13 cellular contexts compared by ENCODE assay signal in genomic region chr17:69448431-69449102, GRCh38. TPM values are rescaled to one million over a fixed set of nuclear protein-coding genes. Genes with fewer than 3 reads are reported as not detected.
DNase-seq lines count a peak whose midpoint lies in the region; ATAC-seq, FAIRE-seq and TF ChIP-seq lines count a peak whose summit lies in the region.
"Had no signal": no experiment of that assay in that cellular context is flagged by ENCODE, and none has a peak within 500 bp of the region (broad histone marks: within the 10 kb centered on the region; RNA-seq: fewer than 3 reads in every experiment).

No MANE protein-coding gene starts in this region.

- POLR2A ChIA-PET in H1 (lab: Charles Lee; ENCODE audit: partially characterized antibody): interaction anchor here (0.6 to 2.0 kb wide), 6 partner anchors 13 to 76 kb away, joined by 3 to 7 read pairs (median 3); no protein-coding TSS in a partner anchor

- H2AK5ac ChIP-seq in H1 (ENCODE audit: low read depth, low read length): peak overlapping the region; percentile 69; the same call in 1 of the 2 replicates

- H3K4me3 ChIP-seq in H1 (ENCODE audit: extremely low read depth in 1 of 4, insufficient read depth in 2 of 4, low read depth in 3 of 4, low read length in 4 of 4): peak overlapping the region in 2 of 4 experiments; percentile 12 to 43; a peak in 4 of 8 replicates
- no peak overlapping the region for H3K4me3 ChIP-seq in left lung

- no peaks in the 10 kb centered on the region; the same call in 1 of the 2 replicates for H3K23me2 ChIP-seq in H1 (ENCODE audit: low read depth, low read length)

- DNase-seq in NCI-H2227 treated with DMSO at 0.1 percent for 48 hours (lab: John Stamatoyannopoulos, UW): peak; percentile 47
- peak; percentile 76 to 83 for DNase-seq in H1 (ENCODE audit: low read depth in 1 of 2, low spot score in 2 of 2)
- DNase-seq in left lung: no peak
- DNase-seq in stimulated activated effector memory CD8-positive, alpha-beta T cell treated with anti-CD3 and anti-CD28 coated beads, Interleukin-12 subunit alpha, Interleukin-12 subunit beta, amount 100 ng/mL, for 72 hours (ENCODE audit: low spot score in 2 of 2): no peak
- no peak for DNase-seq in activated naive CD4-positive, alpha-beta T cell treated with anti-CD3 and anti-CD28 coated beads for 36 hours
- DNase-seq in LoVo (ENCODE audit: low spot score): no peak
- no peak for DNase-seq in RPMI8226
- DNase-seq: activated effector memory CD4-positive, alpha-beta T cell treated with anti-CD3 and anti-CD28 coated beads, Interleukin-2, amount 50 U/mL, for 16 hours; NCI-H187 treated with DMSO at 0.1 percent for 48 hours; stimulated activated CD4-positive, alpha-beta T cell treated with anti-CD3 and anti-CD28 coated beads, Interleukin-1b, Interleukin-23, amount 100 ng/mL, for 48 hours; T-helper 17 cell had no signal

- H3K9me3 Mint-ChIP-seq in stimulated activated effector memory CD8-positive, alpha-beta T cell treated with anti-CD3 and anti-CD28 coated beads, Interleukin-12 subunit alpha, Interleukin-12 subunit beta, amount 100 ng/mL, for 72 hours: no peaks in the 10 kb centered on the region
- no peaks in the 10 kb centered on the region for H3K9me3 Mint-ChIP-seq in activated naive CD4-positive, alpha-beta T cell treated with anti-CD3 and anti-CD28 coated beads for 36 hours

- peak overlapping the region; percentile 37 for H4K5ac ChIP-seq in H1 (ENCODE audit: insufficient read length, low read depth, low read length)

- H3K4ac ChIP-seq in H1 (replicated peaks; ENCODE audit: insufficient read length, low read depth, low read length): peak overlapping the region; percentile 63

- H2AFZ ChIP-seq in H1 (ENCODE audit: low read length): no peak overlapping the region; the same call in 1 of the 2 replicates

- H3K9me3 ChIP-seq in H1 (ENCODE audit: insufficient read depth in 2 of 2, low read depth in 1 of 2, low read length in 1 of 2): no peaks in the 10 kb centered on the region
- H3K9me3 ChIP-seq in left lung: no peaks in the 10 kb centered on the region

- H3K56ac ChIP-seq in H1 (replicated peaks; ENCODE audit: insufficient read length, low read depth, low read length): no peak overlapping the region

- peak overlapping the region; percentile 0 for H3K27ac Mint-ChIP-seq in stimulated activated effector memory CD8-positive, alpha-beta T cell treated with anti-CD3 and anti-CD28 coated beads, Interleukin-12 subunit alpha, Interleukin-12 subunit beta, amount 100 ng/mL, for 72 hours
- no peak overlapping the region for H3K27ac Mint-ChIP-seq in activated naive CD4-positive, alpha-beta T cell treated with anti-CD3 and anti-CD28 coated beads for 36 hours
- H3K27ac Mint-ChIP-seq: T-helper 17 cell had no signal

- H3K23ac ChIP-seq in H1 (ENCODE audit: insufficient read length): no peak overlapping the region

- H2BK15ac ChIP-seq in H1 (ENCODE audit: low read length): no peak overlapping the region

- H3K27me3 ChIP-seq in H1 (replicated peaks in 1 of 4; ENCODE audit: control insufficient read depth in 3 of 4, extremely low read depth in 1 of 4, insufficient read depth in 3 of 4, low read length in 3 of 4) (no peaks in the 10 kb centered on the region), left lung (no peaks in the 10 kb centered on the region)

- H3K14ac ChIP-seq in H1 (ENCODE audit: insufficient read length): no peak overlapping the region

- FAIRE-seq in H1 (lab: Jason Lieb, UNC): peak; percentile 84
- FAIRE-seq: G401.6 had no signal

- no peak for TF ChIP-seq CTCF in H1 (IDR thresholded peaks at IDR 0.05; ENCODE audit: control extremely low read depth in 1 of 3, insufficient read depth in 1 of 3, low read depth in 1 of 3, low read length in 3 of 3)
- no peak for TF ChIP-seq CTCF in left lung (IDR thresholded peaks at IDR 0.05)

- peak overlapping the region; percentile 94 for H2BK120ac ChIP-seq in H1 (replicated peaks; ENCODE audit: low read depth, low read length)

- no peak overlapping the region for H3K4me3 Mint-ChIP-seq in stimulated activated effector memory CD8-positive, alpha-beta T cell treated with anti-CD3 and anti-CD28 coated beads, Interleukin-12 subunit alpha, Interleukin-12 subunit beta, amount 100 ng/mL, for 72 hours
- no peak overlapping the region for H3K4me3 Mint-ChIP-seq in activated naive CD4-positive, alpha-beta T cell treated with anti-CD3 and anti-CD28 coated beads for 36 hours
- H3K4me3 Mint-ChIP-seq: T-helper 17 cell had no signal

- CTCF ChIA-PET in H1 (lab: Charles Lee; ENCODE audit: partially characterized antibody): no interaction called here
- CTCF ChIA-PET in activated naive CD4-positive, alpha-beta T cell treated with anti-CD3 and anti-CD28 coated beads for 36 hours (lab: Charles Lee): no interaction called here

- peaks cover 13 to 28% (median 25%) of the 10 kb centered on the region in 4 experiments for H3K4me1 ChIP-seq in H1 (replicated peaks in 1 of 4; ENCODE audit: control insufficient read depth in 3 of 4, insufficient read depth in 4 of 4, low read length in 3 of 4)
- H3K4me1 ChIP-seq in left lung: no peaks in the 10 kb centered on the region

- ATAC-seq in left lung (peak; percentile 19), HG03521 (IDR thresholded peaks at IDR 0.05; ENCODE audit: unreplicated experiment) (no peak)
- no peak for ATAC-seq in stimulated activated effector memory CD8-positive, alpha-beta T cell treated with anti-CD3 and anti-CD28 coated beads, Interleukin-12 subunit alpha, Interleukin-12 subunit beta, amount 100 ng/mL, for 72 hours
- ATAC-seq: T-helper 17 cell had no signal

- no peak overlapping the region for H2BK20ac ChIP-seq in H1 (ENCODE audit: low read length)

- WGBS in H1 (ENCODE audit: extremely low coverage in 1 of 2, insufficient coverage in 1 of 2, insufficient read length in 1 of 2, insufficient replicate concordance in 2 of 2, low coverage in 1 of 2, low lambda C conversion rate in 2 of 2, missing lambda C conversion rate in 1 of 2), 2 experiments: 6% methylated on average over 16 of the region's 16 CpGs; no CpG with 5 or more reads in 1 of the 2 experiments

- H4K20me1 ChIP-seq in H1 (replicated peaks in 1 of 2; ENCODE audit: control insufficient read depth in 1 of 2, insufficient read depth in 2 of 2, low read length in 2 of 2): peaks cover 0 to 2% of the 10 kb centered on the region in 2 experiments

- peak overlapping the region; percentile 56; the same call in 1 of the 2 replicates for H3K18ac ChIP-seq in H1 (ENCODE audit: extremely low read depth, low read length)

- H3K4me2 ChIP-seq in H1 (ENCODE audit: insufficient read depth in 1 of 2, low read depth in 2 of 2, low read length in 2 of 2): peak overlapping the region; percentile 62 to 63

- no peaks in the 10 kb centered on the region for H3K27me3 Mint-ChIP-seq in activated naive CD4-positive, alpha-beta T cell treated with anti-CD3 and anti-CD28 coated beads for 36 hours (ENCODE audit: low read depth)
- H3K27me3 Mint-ChIP-seq: T-helper 17 cell had no signal

- H3K36me3 Mint-ChIP-seq in stimulated activated effector memory CD8-positive, alpha-beta T cell treated with anti-CD3 and anti-CD28 coated beads, Interleukin-12 subunit alpha, Interleukin-12 subunit beta, amount 100 ng/mL, for 72 hours: no peaks in the 10 kb centered on the region
- peaks cover 7% of the 10 kb centered on the region for H3K36me3 Mint-ChIP-seq in activated naive CD4-positive, alpha-beta T cell treated with anti-CD3 and anti-CD28 coated beads for 36 hours (ENCODE audit: low read depth)

- peak in 1 of 2 experiments; percentile 24; a peak in 1 of 4 replicates for TF ChIP-seq RAD21 in H1 (IDR thresholded peaks at IDR 0.05 in 1 of 2, conservative IDR thresholded peaks at IDR 0.05 in 1 of 2; ENCODE audit: low read depth in 2 of 2, low read length in 2 of 2)

- H3K9ac ChIP-seq in H1 (replicated peaks in 1 of 4; ENCODE audit: extremely low read depth in 1 of 4, low read depth in 3 of 4, low read length in 3 of 4): peak overlapping the region in 1 of 4 experiments; percentile 6; a peak in 3 of 7 replicates

- H4K91ac ChIP-seq in H1 (replicated peaks; ENCODE audit: insufficient read length, low read length): peak overlapping the region; percentile 92

- H4K8ac ChIP-seq in H1 (ENCODE audit: extremely low read depth, insufficient read depth, low read length): no peak overlapping the region

- H3K36me3 ChIP-seq in H1 (ENCODE audit: control insufficient read depth in 2 of 4, insufficient read depth in 4 of 4, low read length in 3 of 4) (no peaks in the 10 kb centered on the region), left lung (no peaks in the 10 kb centered on the region)

- peaks cover under 1 to 28% of the 10 kb centered on the region in 2 experiments; a peak in 2 of 4 replicates for H3K79me2 ChIP-seq in H1 (ENCODE audit: control insufficient read depth in 1 of 2, insufficient read depth in 2 of 2, low read length in 2 of 2)

- peak in 1 of 2 experiments; percentile 68; a peak in 2 of 3 replicates for TF ChIP-seq EP300 in H1 (IDR thresholded peaks at IDR 0.05; ENCODE audit: borderline replicate concordance in 1 of 2, low read depth in 2 of 2, low read length in 2 of 2)

- intact Hi-C loops in left lung (cut with DNase I): no loop called here
- intact Hi-C loops in activated naive CD4-positive, alpha-beta T cell treated with anti-CD3 and anti-CD28 coated beads for 36 hours (cut with micrococcal nuclease): loop anchor here (5.0 kb wide), 1 partner anchor 54 kb away; no protein-coding TSS in a partner anchor

- H3K4me1 Mint-ChIP-seq in stimulated activated effector memory CD8-positive, alpha-beta T cell treated with anti-CD3 and anti-CD28 coated beads, Interleukin-12 subunit alpha, Interleukin-12 subunit beta, amount 100 ng/mL, for 72 hours: peaks cover 31% of the 10 kb centered on the region
- peaks cover 29% of the 10 kb centered on the region for H3K4me1 Mint-ChIP-seq in activated naive CD4-positive, alpha-beta T cell treated with anti-CD3 and anti-CD28 coated beads for 36 hours (ENCODE audit: low read depth)

- H3K27ac ChIP-seq in H1 (ENCODE audit: low read depth, low read length) (peak overlapping the region; percentile 86), left lung (no peak overlapping the region)

- H2BK12ac ChIP-seq in H1 (ENCODE audit: low read depth, low read length): peak overlapping the region; percentile 45; the same call in 1 of the 2 replicates

- peak overlapping the region; percentile 95 for H2BK5ac ChIP-seq in H1 (ENCODE audit: low read depth, low read length)

- peak in 1 of 2 experiments; percentile 52; a peak in 2 of 3 replicates for TF ChIP-seq POLR2A in H1 (IDR thresholded peaks at IDR 0.05; ENCODE audit: control extremely low read depth in 1 of 2, low read depth in 2 of 2, low read length in 2 of 2)

- peaks cover 7% of the 10 kb centered on the region; the same call in 1 of the 2 replicates for H3K79me1 ChIP-seq in H1 (ENCODE audit: low read depth, low read length)

RNA-seq across cellular contexts. Expression of gene MAP2K6, which starts 34.1 kb away (rescaled TPM):
- total RNA-seq in H1 (2021; fragmentation: NEBNext Ultra II Directional; extraction: Animal tissue kit (Norgen Biotek cat#: 25700)): 42.2 and 44.1 TPM in 2 replicates
- polyA plus RNA-seq in H1 (2011; rRNA removed): 6.7 and 11.0 TPM in 2 replicates
- polyA plus RNA-seq in H1 (2011; cell fraction: cytosol; rRNA removed): 14.2 TPM
- polyA plus RNA-seq in H1 (2011; cell fraction: nucleus; rRNA removed): 10.1 TPM
- polyA plus RNA-seq in H1 (2012, experiment 1 of 2): 18.1 to 22.4 TPM (median 20.9 TPM) in 4 replicates
- polyA plus RNA-seq in H1 (2012, experiment 2 of 2): 1.7 TPM
- 17.1 TPM for polyA plus RNA-seq in H1 (2013, experiment 1 of 2)
- polyA plus RNA-seq in H1 (2013, experiment 2 of 2): 15.5 TPM
- 54.7 and 71.0 TPM in 2 replicates for polyA minus RNA-seq in H1 (2011; rRNA and poly(A)+ RNA removed)
- polyA minus RNA-seq in H1 (2011; cell fraction: cytosol; rRNA and poly(A)+ RNA removed): 16.1 TPM
- 31.7 TPM for polyA minus RNA-seq in H1 (2011; cell fraction: nucleus; rRNA and poly(A)+ RNA removed)
- total RNA-seq in left lung: 10 to 100 TPM in 1 of 2 donors, 1 to 10 TPM in 1; 7.2 to 10.9 TPM
- total RNA-seq in activated naive CD4-positive, alpha-beta T cell treated with anti-CD3 and anti-CD28 coated beads for 36 hours: 1 to 10 TPM; 2.4 to 2.7 TPM

Comparison
In these comparisons a context has a peak if more than half of its experiments do, and no peak if none do; other contexts are left out.
1. DNase-seq: peak in NCI-H2227 treated with DMSO at 0.1 percent for 48 hours (single experiment) and H1 (2 of 2); none in left lung (0 of 2), stimulated activated effector memory CD8-positive, alpha-beta T cell treated with anti-CD3 and anti-CD28 coated beads, Interleukin-12 subunit alpha, Interleukin-12 subunit beta, amount 100 ng/mL, for 72 hours (0 of 2), activated naive CD4-positive, alpha-beta T cell treated with anti-CD3 and anti-CD28 coated beads for 36 hours (single experiment), LoVo (single experiment) and RPMI8226 (single experiment).